ENCODE assay signal across 23 cellular contexts in the genomic region with DNA sequence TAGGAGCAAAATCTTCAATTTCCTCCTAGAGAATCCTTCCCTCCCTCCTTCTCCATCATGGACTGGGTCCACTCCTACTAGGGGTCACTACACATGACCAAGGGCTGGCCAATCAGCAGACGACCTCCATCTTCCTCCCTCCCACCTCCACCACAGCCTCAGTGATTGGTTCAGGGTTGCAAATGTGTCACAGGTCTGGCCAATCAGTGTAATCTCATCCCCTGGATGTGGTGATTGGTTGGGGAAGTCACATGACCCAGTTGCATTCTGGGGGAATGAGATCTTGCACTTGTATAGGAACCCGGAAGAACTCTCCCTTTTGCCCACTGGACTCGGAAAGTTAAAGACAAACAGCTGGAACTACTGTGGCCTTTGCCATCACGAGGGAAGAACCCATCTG.
"Had no signal": no experiment of that assay in that cellular context is flagged by ENCODE, and none has a peak within 500 bp of the region (broad histone marks: within the 10 kb centered on the region; RNA-seq: fewer than 3 reads in every experiment).

No MANE protein-coding gene starts in this region.

- H3K9me3 ChIP-seq: colonic mucosa, suprapubic skin had no signal

- H3K9me3 Mint-ChIP-seq: activated CD4-positive, alpha-beta T cell treated with anti-CD3 and anti-CD28 coated beads, Interleukin-2, amount 10 ng/mL, durations not matched to agents 24 days and 14 days; activated T-helper 2 cell treated with anti-CD3 and anti-CD28 coated beads, Interferon-gamma antibody, Interleukin-2, Interleukin-4, amounts not matched to agents 10 μg/mL and 5 μg/mL and 100 μg/mL, durations not matched to agents 14 hours and 24 hours and 36 hours; nephron; stimulated activated naive CD8-positive, alpha-beta T cell treated with anti-CD3 and anti-CD28 coated beads, Interleukin-15, amount 100 ng/mL, for 72 hours; type B pancreatic cell had no signal

- H3K36me3 Mint-ChIP-seq: type B pancreatic cell had no signal

- H3K4me2 ChIP-seq: smooth muscle cell had no signal

- H2AFZ ChIP-seq: parathyroid adenoma had no signal

- H3K9ac ChIP-seq: parathyroid adenoma had no signal

- H3K27ac ChIP-seq: brain microvascular endothelial cell, colonic mucosa, parathyroid adenoma, suprapubic skin had no signal

- H3K4me1 ChIP-seq: colonic mucosa, parathyroid adenoma, suprapubic skin had no signal

- ATAC-seq: activated CD8-positive, alpha-beta T cell treated with anti-CD3 and anti-CD28 coated beads, Interleukin-2, amount 10 ng/mL, durations not matched to agents 7 days and 5 days; sciatic nerve; stimulated activated naive CD8-positive, alpha-beta T cell treated with anti-CD3 and anti-CD28 coated beads, Interleukin-15, amount 100 ng/mL, for 72 hours had no signal

- H3K4me3 ChIP-seq: colonic mucosa, lung, smooth muscle cell, suprapubic skin had no signal

- H3K36me3 ChIP-seq: brain microvascular endothelial cell, colonic mucosa, suprapubic skin had no signal

- H3K27ac Mint-ChIP-seq: activated CD4-positive, alpha-beta T cell treated with anti-CD3 and anti-CD28 coated beads, Interleukin-2, amount 10 ng/mL, durations not matched to agents 24 days and 14 days; activated CD8-positive, alpha-beta T cell treated with anti-CD3 and anti-CD28 coated beads, Interleukin-2, amount 10 ng/mL, durations not matched to agents 7 days and 5 days; activated T-cell treated with anti-CD3 and anti-CD28 coated beads, Interleukin-2, amount 50 U/mL, for 24 hours; activated T-helper 2 cell treated with anti-CD3 and anti-CD28 coated beads, Interferon-gamma antibody, Interleukin-2, Interleukin-4, amounts not matched to agents 10 μg/mL and 5 μg/mL and 100 μg/mL, durations not matched to agents 14 hours and 24 hours and 36 hours; nephron; stimulated activated naive CD8-positive, alpha-beta T cell treated with anti-CD3 and anti-CD28 coated beads, Interleukin-15, amount 100 ng/mL, for 72 hours; type B pancreatic cell had no signal

- H3K27me3 ChIP-seq: brain microvascular endothelial cell, colonic mucosa, suprapubic skin had no signal

- DNase-seq: activated CD4-positive, alpha-beta T cell treated with anti-CD3 and anti-CD28 coated beads, Interleukin-2, amount 10 ng/mL, durations not matched to agents 24 days and 14 days; activated CD8-positive, alpha-beta T cell treated with anti-CD3 and anti-CD28 coated beads, Interleukin-2, amount 10 ng/mL, durations not matched to agents 7 days and 5 days; activated naive CD4-positive, alpha-beta T cell treated with Interleukin-2 at 50 U/mL for 16 hours; activated T-cell treated with anti-CD3 and anti-CD28 coated beads, Interleukin-2, amount 50 U/mL, for 24 hours; anterior cingulate cortex; brain microvascular endothelial cell; central memory CD4-positive, alpha-beta T cell; colonic mucosa; erythroblast; foreskin melanocyte; glutamatergic neuron; hippocampal formation; midbrain; stimulated activated CD4-positive, alpha-beta T cell treated with anti-CD3 and anti-CD28 coated beads, Interleukin-4, amount 100 ng/mL, for 1 hour; stimulated activated naive CD8-positive, alpha-beta T cell treated with anti-CD3 and anti-CD28 coated beads, Interleukin-15, amount 100 ng/mL, for 72 hours had no signal
